ENCODE assay signal across 10 cellular contexts in the genomic region with DNA sequence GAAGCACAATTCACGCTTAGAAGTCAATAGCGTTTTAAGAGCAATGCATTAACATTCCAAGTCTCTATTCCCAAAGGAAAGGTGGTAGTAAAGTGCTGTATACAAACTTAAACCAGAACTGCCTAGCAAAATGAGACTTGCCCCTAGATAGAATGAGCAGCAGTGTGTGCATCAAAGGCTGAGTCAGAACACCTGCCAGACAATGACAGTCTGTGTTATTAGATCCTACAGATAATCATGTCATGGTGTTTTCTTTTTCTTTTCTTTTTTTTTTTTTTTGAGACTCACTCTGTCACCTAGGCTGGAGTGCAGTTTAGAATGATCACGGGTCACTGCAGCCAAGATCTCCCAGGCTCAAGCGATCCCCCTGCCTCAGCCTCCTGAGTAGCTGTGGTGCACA. TPM values are rescaled to one million over a fixed set of nuclear protein-coding genes. Genes with fewer than 3 reads are reported as not detected.
DNase-seq lines count a peak whose midpoint lies in the region; ATAC-seq and TF ChIP-seq lines count a peak whose summit lies in the region.
"Had no signal": no experiment of that assay in that cellular context is flagged by ENCODE, and none has a peak within 500 bp of the region (broad histone marks: within the 10 kb centered on the region; RNA-seq: fewer than 3 reads in every experiment).

No MANE protein-coding gene starts in this region.

- DNase-seq in AG04449 (ENCODE audit: low read depth, low spot score) (no peak), mammary epithelial cell (peak; percentile 69), mucosa of descending colon (no peak), Kasumi-1 (lab: John Stamatoyannopoulos, UW) (no peak), NCI-H82 treated with DMSO at 0.1 percent for 48 hours (lab: John Stamatoyannopoulos, UW; ENCODE audit: unreplicated experiment) (no peak), RWPE1 (ENCODE audit: low spot score) (no peak)
- DNase-seq: mesendoderm had no signal

- no peak overlapping the region for H3K9ac ChIP-seq in HUES64 (ENCODE audit: low read depth, low read length)
- peak overlapping the region; percentile 89 for H3K9ac ChIP-seq in mammary epithelial cell (ENCODE audit: insufficient read depth, low read length)

- no peak overlapping the region for H2AFZ ChIP-seq in mammary epithelial cell (ENCODE audit: low read depth, low read length)

- no TSS peak for BruUV-seq in mammary epithelial cell (replicated peaks; lab: Mats Ljungman, UMichigan)

- TF ChIP-seq CTCF in AG04449 (IDR thresholded peaks at IDR 0.05; ENCODE audit: insufficient read depth, low read length, missing control alignments) = no peak
- TF ChIP-seq CTCF in mammary epithelial cell (conservative IDR thresholded peaks at IDR 0.05 in 1 of 2, IDR thresholded peaks at IDR 0.05 in 1 of 2; ENCODE audit: extremely low read depth in 1 of 2, insufficient read depth in 1 of 2, low read depth in 1 of 2, low read length in 2 of 2) = no peak
- no peak for TF ChIP-seq CTCF in mucosa of descending colon (IDR thresholded peaks at IDR 0.05)
- no peak for TF ChIP-seq CTCF in RWPE1 (conservative IDR thresholded peaks at IDR 0.05; ENCODE audit: low read depth)

- H4K20me1 ChIP-seq in mammary epithelial cell (ENCODE audit: insufficient read depth, low read length) = no peaks in the 10 kb centered on the region

- H3K36me3 ChIP-seq in HUES64 (ENCODE audit: insufficient read depth, low read length) (peaks cover 47% of the 10 kb centered on the region), mammary epithelial cell (ENCODE audit: insufficient read depth, low read length) (peaks cover 16% of the 10 kb centered on the region), mucosa of descending colon (ENCODE audit: low read depth) (no peaks in the 10 kb centered on the region)

- peaks cover 50% of the 10 kb centered on the region for H3K79me2 ChIP-seq in mammary epithelial cell (ENCODE audit: insufficient read depth, low read length)

- peak; percentile 17 for ATAC-seq in mucosa of descending colon
- no peak for ATAC-seq in GM18861 (IDR thresholded peaks at IDR 0.05; ENCODE audit: unreplicated experiment)

- intact Hi-C loops in mammary epithelial cell (cut with micrococcal nuclease) = loop anchor here (10.0 kb wide), 1 partner anchor 394 kb away; a partner anchor contains a TSS
- intact Hi-C loops in mucosa of descending colon (cut with DNase I, micrococcal nuclease) = no loop called here

- no peak overlapping the region for H3K27ac ChIP-seq in HUES64 (ENCODE audit: low read depth, low read length)
- H3K27ac ChIP-seq in mammary epithelial cell (ENCODE audit: insufficient read depth, low read depth, low read length) = peak overlapping the region; percentile 80
- no peak overlapping the region for H3K27ac ChIP-seq in RWPE1

- H3K4me2 ChIP-seq in mammary epithelial cell (ENCODE audit: insufficient read depth, low read depth, low read length) = peak overlapping the region; percentile 75

- H3K4me1 ChIP-seq in HUES64 (ENCODE audit: insufficient read depth, low read length) = peaks cover 12% of the 10 kb centered on the region; the same call in 1 of the 2 replicates
- peaks cover 25% of the 10 kb centered on the region for H3K4me1 ChIP-seq in mammary epithelial cell (ENCODE audit: insufficient read depth, low read length)
- H3K4me1 ChIP-seq in mucosa of descending colon (ENCODE audit: low read depth) = peaks cover 25% of the 10 kb centered on the region

- in situ Hi-C loops in mammary epithelial cell (cut with MboI; ENCODE audit: low sequenced_read_pairs in 2 of 2) = loop anchor here (5.0 kb wide), 1 partner anchor 62 kb away; a partner anchor contains a TSS

- peak overlapping the region; percentile 83 for H3K4me3 ChIP-seq in AG04449 (ENCODE audit: low read depth, low read length)
- H3K4me3 ChIP-seq in HUES64 (ENCODE audit: low read length) = peak overlapping the region; percentile 95
- no peak overlapping the region for H3K4me3 ChIP-seq in mammary epithelial cell (replicated peaks in 1 of 3; ENCODE audit: insufficient read depth in 1 of 3, low read depth in 2 of 3, low read length in 3 of 3)
- no peak overlapping the region for H3K4me3 ChIP-seq in mucosa of descending colon

- POLR2A ChIA-PET in AG04449 (lab: Yijun Ruan, JAX) = no interaction called here
- POLR2A ChIA-PET in RWPE1 (lab: Yijun Ruan, JAX; ENCODE audit: low non-redundant PET) = no interaction called here

- CTCF ChIA-PET in AG04449 (lab: Yijun Ruan, JAX) (interaction anchor here (3.9 kb wide), 1 partner anchor 10 kb away, joined by 26 read pairs; no protein-coding TSS in a partner anchor), mammary epithelial cell (lab: Charles Lee; ENCODE audit: low non-redundant PET) (no interaction called here), RWPE1 (lab: Yijun Ruan, JAX) (no interaction called here)

- H3K27me3 ChIP-seq in HUES64 (ENCODE audit: insufficient read depth, low read length) (no peaks in the 10 kb centered on the region), mammary epithelial cell (ENCODE audit: insufficient read depth, low read length) (no peaks in the 10 kb centered on the region)

- H3K9me3 ChIP-seq in HUES64 (ENCODE audit: insufficient read depth, low read depth, low read length) (no peaks in the 10 kb centered on the region), mammary epithelial cell (replicated peaks; ENCODE audit: insufficient read depth, low read length) (no peaks in the 10 kb centered on the region), mucosa of descending colon (no peaks in the 10 kb centered on the region)

- 93% methylated on average over 4 of the region's 4 CpGs for WGBS in HUES64
- WGBS in mammary epithelial cell (ENCODE audit: low coverage, missing lambda C conversion rate) = 50% methylated on average over 1 of the region's 4 CpGs

- dilution Hi-C loops in mammary epithelial cell (cut with HindIII; ENCODE audit: low sequenced_read_pairs) = no loop called here

RNA-seq across cellular contexts. Expression of a gene that starts 1.6 kb away (rescaled TPM):
- 77.2 TPM for polyA plus RNA-seq in HUES64 (2013, experiment 1 of 2)
- 80.8 TPM for polyA plus RNA-seq in HUES64 (2013, experiment 2 of 2)
- total RNA-seq in mammary epithelial cell = 10 to 100 TPM; 75.8 to 84.7 TPM
- polyA plus RNA-seq in mammary epithelial cell = 104 TPM
- polyA minus RNA-seq in mammary epithelial cell = 57.1 TPM
- total RNA-seq in mucosa of descending colon = 100 to 1,000 TPM in 1 of 3 donors, 10 to 100 TPM in 2; 73.1 to 113 (median 85.6) TPM

RNA-seq across cellular contexts. Expression of a gene that starts 52.8 kb away (rescaled TPM):
- not detected for polyA plus RNA-seq in HUES64 (2013, experiment 1 of 2)
- polyA plus RNA-seq in HUES64 (2013, experiment 2 of 2) = not detected
- total RNA-seq in mammary epithelial cell (not detected), mucosa of descending colon (not detected)
- not detected for polyA plus RNA-seq in mammary epithelial cell
- polyA minus RNA-seq in mammary epithelial cell = not detected
- total RNA-seq: G401 had no signal

RNA-seq across cellular contexts. Expression of a gene that starts 53.8 kb away (rescaled TPM):
- not detected for polyA plus RNA-seq in HUES64 (2013, experiment 1 of 2)
- not detected for polyA plus RNA-seq in HUES64 (2013, experiment 2 of 2)
- not detected for total RNA-seq in mammary epithelial cell
- not detected for polyA plus RNA-seq in mammary epithelial cell
- not detected for polyA minus RNA-seq in mammary epithelial cell
- total RNA-seq in mucosa of descending colon = not detected
- total RNA-seq: G401 had no signal

Comparison
In these comparisons a context has a peak if more than half of its experiments do, and no peak if none do; other contexts are left out.
1. H3K4me3 ChIP-seq: peak in AG04449 (single experiment) and HUES64 (single experiment); none in mammary epithelial cell (0 of 3) and mucosa of descending colon (single experiment).